Comparison of ENCODE assay signal across 1 cellular context in the genomic region with DNA sequence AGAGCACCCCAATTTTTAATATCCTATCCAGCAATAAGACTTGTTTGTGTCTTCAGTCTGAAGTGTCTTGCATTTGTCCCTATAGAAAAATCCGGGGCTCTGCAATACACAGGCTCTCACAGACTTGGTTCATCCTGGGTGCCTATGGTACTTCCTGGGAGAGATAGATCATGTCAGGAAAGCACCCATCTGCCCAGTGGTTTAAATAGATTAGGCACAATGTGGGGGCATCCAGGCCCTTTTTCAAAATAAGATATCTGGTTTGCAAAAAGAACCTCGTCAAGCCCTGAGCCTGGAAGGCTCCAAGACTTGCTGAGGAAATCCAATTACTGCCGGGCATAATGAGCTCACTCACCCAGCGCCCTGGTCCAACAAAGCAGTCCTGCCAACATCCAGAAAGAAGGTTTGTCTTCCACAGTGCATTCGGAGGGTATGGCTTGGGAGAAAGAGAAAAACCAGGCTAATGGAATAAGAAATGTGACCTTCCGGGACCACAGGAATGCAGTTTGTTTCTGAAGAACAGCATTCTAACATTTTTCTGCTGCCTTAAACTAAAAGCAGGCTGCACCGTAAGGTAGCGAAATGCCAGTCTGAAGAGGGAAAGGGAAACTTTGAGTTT.
TF ChIP-seq lines count a peak whose summit lies in the region.

No MANE protein-coding gene starts in this region.

TF ChIP-seq in GM12878, 131 proteins besides CTCF, POLR2A, EP300 and RAD21:
- TF ChIP-seq MEF2B (IDR thresholded peaks at IDR 0.05; ENCODE audit: partially characterized antibody, poor library complexity, severe bottlenecking) (no peak), CHD4 (IDR thresholded peaks at IDR 0.05) (no peak), POLR2AphosphoS2 (IDR thresholded peaks at IDR 0.05; ENCODE audit: low read depth, low read length) (no peak), ZNF207 (IDR thresholded peaks at IDR 0.05; ENCODE audit: borderline replicate concordance) (no peak), ESRRA (IDR thresholded peaks at IDR 0.05; ENCODE audit: low read length) (no peak), SUPT20H (IDR thresholded peaks at IDR 0.05; ENCODE audit: borderline replicate concordance, control insufficient read depth, low read depth, low read length) (no peak), ETV6 (conservative IDR thresholded peaks at IDR 0.05 in 1 of 2, IDR thresholded peaks at IDR 0.05 in 1 of 2; ENCODE audit: borderline replicate concordance in 1 of 2, low read depth in 1 of 2) (no peak), POLR2AphosphoS5 (IDR thresholded peaks at IDR 0.05; ENCODE audit: low read length) (no peak), WRNIP1 (IDR thresholded peaks at IDR 0.05; ENCODE audit: borderline replicate concordance, low read depth, low read length) (no peak), ZNF217 (IDR thresholded peaks at IDR 0.05) (no peak), PAX5 (IDR thresholded peaks at IDR 0.05; ENCODE audit: borderline replicate concordance, low read depth, low read length) (no peak), CBX3 (IDR thresholded peaks at IDR 0.05; ENCODE audit: borderline replicate concordance, low read depth) (no peak), FOXM1 (IDR thresholded peaks at IDR 0.05; ENCODE audit: low read depth, low read length) (no peak)
- TF ChIP-seq, protein P1, sequence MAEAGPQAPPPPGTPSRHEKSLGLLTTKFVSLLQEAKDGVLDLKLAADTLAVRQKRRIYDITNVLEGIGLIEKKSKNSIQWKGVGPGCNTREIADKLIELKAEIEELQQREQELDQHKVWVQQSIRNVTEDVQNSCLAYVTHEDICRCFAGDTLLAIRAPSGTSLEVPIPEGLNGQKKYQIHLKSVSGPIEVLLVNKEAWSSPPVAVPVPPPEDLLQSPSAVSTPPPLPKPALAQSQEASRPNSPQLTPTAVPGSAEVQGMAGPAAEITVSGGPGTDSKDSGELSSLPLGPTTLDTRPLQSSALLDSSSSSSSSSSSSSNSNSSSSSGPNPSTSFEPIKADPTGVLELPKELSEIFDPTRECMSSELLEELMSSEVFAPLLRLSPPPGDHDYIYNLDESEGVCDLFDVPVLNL (IDR thresholded peaks at IDR 0.05; ENCODE audit: low read depth, low read length), result no peak
- TF ChIP-seq, protein P2, sequence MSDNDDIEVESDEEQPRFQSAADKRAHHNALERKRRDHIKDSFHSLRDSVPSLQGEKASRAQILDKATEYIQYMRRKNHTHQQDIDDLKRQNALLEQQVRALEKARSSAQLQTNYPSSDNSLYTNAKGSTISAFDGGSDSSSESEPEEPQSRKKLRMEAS (IDR thresholded peaks at IDR 0.05; ENCODE audit: low read depth, low read length), result no peak
- TF ChIP-seq, protein P3, sequence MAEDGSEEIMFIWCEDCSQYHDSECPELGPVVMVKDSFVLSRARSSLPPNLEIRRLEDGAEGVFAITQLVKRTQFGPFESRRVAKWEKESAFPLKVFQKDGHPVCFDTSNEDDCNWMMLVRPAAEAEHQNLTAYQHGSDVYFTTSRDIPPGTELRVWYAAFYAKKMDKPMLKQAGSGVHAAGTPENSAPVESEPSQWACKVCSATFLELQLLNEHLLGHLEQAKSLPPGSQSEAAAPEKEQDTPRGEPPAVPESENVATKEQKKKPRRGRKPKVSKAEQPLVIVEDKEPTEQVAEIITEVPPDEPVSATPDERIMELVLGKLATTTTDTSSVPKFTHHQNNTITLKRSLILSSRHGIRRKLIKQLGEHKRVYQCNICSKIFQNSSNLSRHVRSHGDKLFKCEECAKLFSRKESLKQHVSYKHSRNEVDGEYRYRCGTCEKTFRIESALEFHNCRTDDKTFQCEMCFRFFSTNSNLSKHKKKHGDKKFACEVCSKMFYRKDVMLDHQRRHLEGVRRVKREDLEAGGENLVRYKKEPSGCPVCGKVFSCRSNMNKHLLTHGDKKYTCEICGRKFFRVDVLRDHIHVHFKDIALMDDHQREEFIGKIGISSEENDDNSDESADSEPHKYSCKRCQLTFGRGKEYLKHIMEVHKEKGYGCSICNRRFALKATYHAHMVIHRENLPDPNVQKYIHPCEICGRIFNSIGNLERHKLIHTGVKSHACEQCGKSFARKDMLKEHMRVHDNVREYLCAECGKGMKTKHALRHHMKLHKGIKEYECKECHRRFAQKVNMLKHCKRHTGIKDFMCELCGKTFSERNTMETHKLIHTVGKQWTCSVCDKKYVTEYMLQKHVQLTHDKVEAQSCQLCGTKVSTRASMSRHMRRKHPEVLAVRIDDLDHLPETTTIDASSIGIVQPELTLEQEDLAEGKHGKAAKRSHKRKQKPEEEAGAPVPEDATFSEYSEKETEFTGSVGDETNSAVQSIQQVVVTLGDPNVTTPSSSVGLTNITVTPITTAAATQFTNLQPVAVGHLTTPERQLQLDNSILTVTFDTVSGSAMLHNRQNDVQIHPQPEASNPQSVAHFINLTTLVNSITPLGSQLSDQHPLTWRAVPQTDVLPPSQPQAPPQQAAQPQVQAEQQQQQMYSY (CRISPR knock-in tag; IDR thresholded peaks at IDR 0.05), result no peak
- TF ChIP-seq, protein P4, sequence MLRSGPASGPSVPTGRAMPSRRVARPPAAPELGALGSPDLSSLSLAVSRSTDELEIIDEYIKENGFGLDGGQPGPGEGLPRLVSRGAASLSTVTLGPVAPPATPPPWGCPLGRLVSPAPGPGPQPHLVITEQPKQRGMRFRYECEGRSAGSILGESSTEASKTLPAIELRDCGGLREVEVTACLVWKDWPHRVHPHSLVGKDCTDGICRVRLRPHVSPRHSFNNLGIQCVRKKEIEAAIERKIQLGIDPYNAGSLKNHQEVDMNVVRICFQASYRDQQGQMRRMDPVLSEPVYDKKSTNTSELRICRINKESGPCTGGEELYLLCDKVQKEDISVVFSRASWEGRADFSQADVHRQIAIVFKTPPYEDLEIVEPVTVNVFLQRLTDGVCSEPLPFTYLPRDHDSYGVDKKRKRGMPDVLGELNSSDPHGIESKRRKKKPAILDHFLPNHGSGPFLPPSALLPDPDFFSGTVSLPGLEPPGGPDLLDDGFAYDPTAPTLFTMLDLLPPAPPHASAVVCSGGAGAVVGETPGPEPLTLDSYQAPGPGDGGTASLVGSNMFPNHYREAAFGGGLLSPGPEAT (IDR thresholded peaks at IDR 0.05; ENCODE audit: low read depth), result no peak
